ENCODE assay signal across 31 cellular contexts in genomic region chr6:156440688-156441087, GRCh38.
"Had no signal": no experiment of that assay in that cellular context is flagged by ENCODE, and none has a peak within 500 bp of the region (broad histone marks: within the 10 kb centered on the region; RNA-seq: fewer than 3 reads in every experiment).

No MANE protein-coding gene starts in this region.

- H3K27ac Mint-ChIP-seq: natural killer cell; nephron; neural progenitor cell; progenitor cell of endocrine pancreas; stimulated activated memory B cell treated with anti-CD40 and anti-IgM and Interleukin-4, amounts not matched to agents 10 μg/mL and 1 μg/mL and 100 μg/mL, for 72 hours; type B pancreatic cell had no signal

- H3K27ac ChIP-seq: neural progenitor cell, ovary, parathyroid adenoma, psoas muscle, skin epidermis, spleen, suprapubic skin, testis, tibial artery, transverse colon, upper lobe of right lung, uterus had no signal

- ATAC-seq: natural killer cell; psoas muscle; right cardiac atrium; sciatic nerve; stimulated activated memory B cell treated with anti-CD40 and anti-IgM and Interleukin-4, amounts not matched to agents 10 μg/mL and 1 μg/mL and 100 μg/mL, for 72 hours; stimulated activated naive CD8-positive, alpha-beta T cell treated with anti-CD3 and anti-CD28 coated beads, Interleukin-15, amount 100 ng/mL, for 72 hours; stimulated activated naive CD8-positive, alpha-beta T cell treated with anti-CD3 and anti-CD28 coated beads, Interleukin-15, Interleukin-2, amounts not matched to agents 100 U/mL and 50 U/mL, for 24 hours; upper lobe of right lung had no signal

- H3K36me3 Mint-ChIP-seq: natural killer cell, neural progenitor cell, type B pancreatic cell had no signal

- H3K9me3 Mint-ChIP-seq: nephron, neural progenitor cell, type B pancreatic cell had no signal

- H3K4me3 Mint-ChIP-seq: natural killer cell; nephron; neural progenitor cell; stimulated activated memory B cell treated with anti-CD40 and anti-IgM and Interleukin-4, amounts not matched to agents 10 μg/mL and 1 μg/mL and 100 μg/mL, for 72 hours; stimulated activated naive CD8-positive, alpha-beta T cell treated with anti-CD3 and anti-CD28 coated beads, Interleukin-15, amount 100 ng/mL, for 72 hours; type B pancreatic cell had no signal

- H3K27me3 ChIP-seq: neural progenitor cell, ovary, spleen, suprapubic skin, testis, tibial artery, transverse colon, upper lobe of right lung, uterus had no signal

- H3K4me1 Mint-ChIP-seq: natural killer cell; neural progenitor cell; stimulated activated memory B cell treated with anti-CD40 and anti-IgM and Interleukin-4, amounts not matched to agents 10 μg/mL and 1 μg/mL and 100 μg/mL, for 72 hours; stimulated activated naive CD8-positive, alpha-beta T cell treated with anti-CD3 and anti-CD28 coated beads, Interleukin-15, amount 100 ng/mL, for 72 hours had no signal

- H3K9ac ChIP-seq: neural progenitor cell, parathyroid adenoma had no signal

- H3K79me2 ChIP-seq: parathyroid adenoma had no signal

- DNase-seq: natural killer cell; occipital lobe; ovary; posterior cingulate gyrus; psoas muscle; right cardiac atrium; spleen; stimulated activated CD4-positive, alpha-beta T cell treated with anti-CD3 and anti-CD28 coated beads, Interleukin-12 subunit alpha, Interleukin-12 subunit beta, amount 100 ng/mL, for 4 hours; stimulated activated CD4-positive, alpha-beta T cell treated with anti-CD3 and anti-CD28 coated beads, Interleukin-1b, Interleukin-23, amount 100 ng/mL, for 48 hours; stimulated activated CD4-positive, alpha-beta T cell treated with anti-CD3 and anti-CD28 coated beads, Interleukin-4, amount 100 ng/mL, for 1 hour; stimulated activated CD4-positive, alpha-beta T cell treated with anti-CD3 and anti-CD28 coated beads, Interleukin-4, amount 100 ng/mL, for 4 hours; stimulated activated CD8-positive, alpha-beta memory T cell treated with anti-CD3 and anti-CD28 coated beads, Interleukin-4, amount 100 ng/mL, for 48 hours; stimulated activated naive CD4-positive, alpha-beta T cell; stimulated activated naive CD8-positive, alpha-beta T cell treated with anti-CD3 and anti-CD28 coated beads, Interleukin-15, amount 100 ng/mL, for 72 hours; stimulated activated naive CD8-positive, alpha-beta T cell treated with anti-CD3 and anti-CD28 coated beads, Interleukin-15, Interleukin-2, amounts not matched to agents 100 U/mL and 50 U/mL, for 24 hours; substantia nigra; testis; tibial artery; transverse colon; upper lobe of right lung; uterus had no signal

- H3K4me2 ChIP-seq: neural progenitor cell, smooth muscle cell had no signal

- H3K4me3 ChIP-seq: neural progenitor cell, ovary, psoas muscle, skin epidermis, smooth muscle cell, spleen, suprapubic skin, testis, tibial artery, transverse colon, upper lobe of right lung, uterus had no signal

- H2AFZ ChIP-seq: neural progenitor cell, parathyroid adenoma had no signal

- H3K9me3 ChIP-seq: ovary, psoas muscle, suprapubic skin, testis, tibial artery, transverse colon, upper lobe of right lung, uterus had no signal

- H3K27me3 Mint-ChIP-seq: progenitor cell of endocrine pancreas; stimulated activated naive CD8-positive, alpha-beta T cell treated with anti-CD3 and anti-CD28 coated beads, Interleukin-15, amount 100 ng/mL, for 72 hours; type B pancreatic cell had no signal

- H3K4me1 ChIP-seq: neural progenitor cell, parathyroid adenoma, psoas muscle, spleen, suprapubic skin, testis, tibial artery, uterus had no signal

- H3K36me3 ChIP-seq: neural progenitor cell, ovary, spleen, suprapubic skin, tibial artery, transverse colon, upper lobe of right lung, uterus had no signal
